Comparison of ENCODE assay signal across 30 cellular contexts in genomic region chr7:43398831-43399230, GRCh38.
"Had no signal": no experiment of that assay in that cellular context is flagged by ENCODE, and none has a peak within 500 bp of the region (broad histone marks: within the 10 kb centered on the region; RNA-seq: fewer than 3 reads in every experiment).

No MANE protein-coding gene starts in this region.

- H3K27me3 ChIP-seq: body of pancreas, cardiac muscle cell, colonic mucosa had no signal

- H3K36me3 ChIP-seq: cardiac muscle cell, colonic mucosa, esophagus squamous epithelium, WERI-Rb-1 had no signal

- H3K27ac ChIP-seq: body of pancreas, cardiac muscle cell, colonic mucosa, epithelial cell of prostate, esophagus squamous epithelium, WERI-Rb-1 had no signal

- H3K9me3 ChIP-seq: body of pancreas, colonic mucosa, esophagus squamous epithelium had no signal

- FAIRE-seq: endometrium, endothelial cell of umbilical vein, frontal cortex had no signal

- H3K4me1 ChIP-seq: body of pancreas, colonic mucosa, esophagus squamous epithelium had no signal

- ATAC-seq: activated CD4-positive, CD25-positive, alpha-beta regulatory T cell treated with anti-CD3 and anti-CD28 coated beads, Interleukin-2, amount 50 U/mL, for 24 hours; activated CD8-positive, alpha-beta T cell treated with anti-CD3 and anti-CD28 coated beads for 36 hours; activated T-cell treated with anti-CD3 and anti-CD28 coated beads, Interleukin-2, amount 50 U/mL, for 4 hours; activated T-helper 17 cell treated with anti-CD3 and anti-CD28 coated beads, Interleukin-2, amount 50 U/mL, for 72 hours; body of pancreas; T-helper 17 cell had no signal

- DNase-seq: activated B cell treated with CpG ODN at 0.5 μM for 24 hours; activated CD4-positive, alpha-beta T cell treated with anti-CD3 and anti-CD28 coated beads for 48 hours; activated CD4-positive, alpha-beta T cell treated with anti-CD3 and anti-CD28 coated beads, Interleukin-2, amount 50 U/mL, for 1 hour; activated CD4-positive, alpha-beta T cell treated with anti-CD3 and anti-CD28 coated beads, Interleukin-2, amount 50 U/mL, for 48 hours; activated CD8-positive, alpha-beta memory T cell treated with anti-CD3 and anti-CD28 coated beads for 24 hours; activated CD8-positive, alpha-beta T cell treated with anti-CD3 and anti-CD28 coated beads for 36 hours; activated effector memory CD4-positive, alpha-beta T cell treated with Interleukin-2 at 50 U/mL for 16 hours; activated gamma-delta T cell treated with Interleukin-2 at 50 U/mL for 16 hours; activated naive CD4-positive, alpha-beta T cell treated with anti-CD3 and anti-CD28 coated beads, Interleukin-2, amount 50 U/mL, for 16 hours; activated naive CD4-positive, alpha-beta T cell treated with Interleukin-2 at 50 U/mL for 16 hours; activated T-cell treated with anti-CD3 and anti-CD28 coated beads, Interleukin-2, amount 50 U/mL, for 4 hours; amygdala; aorta; body of pancreas; central memory CD4-positive, alpha-beta T cell; cerebellar nuclear complex; colonic mucosa; effector CD8-positive, alpha-beta T cell; esophagus squamous epithelium; head of caudate nucleus; T-helper 17 cell; T1000; WERI-Rb-1 had no signal

- H3K4me3 ChIP-seq: body of pancreas, cardiac muscle cell, colonic mucosa, esophagus squamous epithelium had no signal
